Comparison of ENCODE assay signal across 1 cellular context in genomic region chr19:2613507-2614295, GRCh38.
A peak's percentile ranks its signal among the peaks of the same experiment; 100 is the strongest.
TF ChIP-seq lines count a peak whose summit lies in the region.

No MANE protein-coding gene starts in this region.

TF ChIP-seq in GM12878, 131 proteins besides CTCF, POLR2A, EP300 and RAD21 (continued from another document):
- peak; percentile 29; the same call in 1 of the 2 replicates for TF ChIP-seq ZNF687 (IDR thresholded peaks at IDR 0.05)
- no peak for TF ChIP-seq HDAC6 (IDR thresholded peaks at IDR 0.05; ENCODE audit: unreplicated experiment)
- TF ChIP-seq ETV6 (conservative IDR thresholded peaks at IDR 0.05 in 1 of 2, IDR thresholded peaks at IDR 0.05 in 1 of 2; ENCODE audit: borderline replicate concordance in 1 of 2, low read depth in 1 of 2): no peak
- TF ChIP-seq YY1 (IDR thresholded peaks at IDR 0.05; ENCODE audit: low read depth, low read length): peak; percentile 71
- TF ChIP-seq ZNF207 (IDR thresholded peaks at IDR 0.05; ENCODE audit: borderline replicate concordance): peak; percentile 21; the same call in 1 of the 2 replicates
- TF ChIP-seq FOXM1 (IDR thresholded peaks at IDR 0.05; ENCODE audit: low read depth, low read length): no peak
- no peak for TF ChIP-seq E4F1 (IDR thresholded peaks at IDR 0.05; ENCODE audit: borderline replicate concordance, partially characterized antibody)
- TF ChIP-seq MEF2B (IDR thresholded peaks at IDR 0.05; ENCODE audit: partially characterized antibody, poor library complexity, severe bottlenecking): peak; percentile 59
- peak; percentile 90; the same call in 1 of the 2 replicates for TF ChIP-seq SMARCA5 (IDR thresholded peaks at IDR 0.05)
- 0 out of 3 replicates have a peak, but pooled peaks have one; percentile 30 for TF ChIP-seq POU2F2 (IDR thresholded peaks at IDR 0.05; ENCODE audit: borderline replicate concordance, low read depth, low read length)
- TF ChIP-seq ATF7 (IDR thresholded peaks at IDR 0.05; ENCODE audit: low read depth): no peak
- TF ChIP-seq STAT3 (IDR thresholded peaks at IDR 0.05; ENCODE audit: low read depth, low read length): no peak
